ENCODE assay signal across 1 cellular context in the genomic region with DNA sequence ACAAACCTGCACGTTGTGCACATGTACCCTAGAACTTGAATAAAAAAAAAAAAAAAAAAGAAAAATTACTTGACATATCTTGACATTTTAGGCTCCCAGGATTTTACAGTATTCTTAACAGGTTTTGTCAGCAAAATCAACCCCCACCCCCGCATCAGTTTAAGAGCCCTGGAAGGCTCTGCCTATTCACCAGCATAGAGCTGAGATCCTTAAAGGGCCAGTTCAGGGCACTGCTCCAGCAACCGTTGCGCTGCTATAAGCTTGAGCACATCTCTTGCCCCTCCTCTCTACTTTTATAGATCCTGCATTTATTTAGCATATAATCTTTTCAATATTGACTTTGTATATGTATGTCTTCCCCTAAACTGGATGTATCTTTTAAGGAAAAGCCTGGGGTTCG.
TF ChIP-seq lines count a peak whose summit lies in the region.

No MANE protein-coding gene starts in this region.

TF ChIP-seq in H1, 55 proteins besides CTCF, POLR2A, EP300 and RAD21:
- TF ChIP-seq SIX5 (IDR thresholded peaks at IDR 0.05; ENCODE audit: low read depth, low read length) (no peak), MAFK (IDR thresholded peaks at IDR 0.05; ENCODE audit: low read depth, low read length) (no peak), CBX8 (IDR thresholded peaks at IDR 0.05; ENCODE audit: borderline replicate concordance, low read depth, low read length) (no peak), SIRT6 (IDR thresholded peaks at IDR 0.05; ENCODE audit: low read length) (no peak), BRCA1 (IDR thresholded peaks at IDR 0.05; ENCODE audit: low read depth, low read length) (no peak)
